In the genomic region with DNA sequence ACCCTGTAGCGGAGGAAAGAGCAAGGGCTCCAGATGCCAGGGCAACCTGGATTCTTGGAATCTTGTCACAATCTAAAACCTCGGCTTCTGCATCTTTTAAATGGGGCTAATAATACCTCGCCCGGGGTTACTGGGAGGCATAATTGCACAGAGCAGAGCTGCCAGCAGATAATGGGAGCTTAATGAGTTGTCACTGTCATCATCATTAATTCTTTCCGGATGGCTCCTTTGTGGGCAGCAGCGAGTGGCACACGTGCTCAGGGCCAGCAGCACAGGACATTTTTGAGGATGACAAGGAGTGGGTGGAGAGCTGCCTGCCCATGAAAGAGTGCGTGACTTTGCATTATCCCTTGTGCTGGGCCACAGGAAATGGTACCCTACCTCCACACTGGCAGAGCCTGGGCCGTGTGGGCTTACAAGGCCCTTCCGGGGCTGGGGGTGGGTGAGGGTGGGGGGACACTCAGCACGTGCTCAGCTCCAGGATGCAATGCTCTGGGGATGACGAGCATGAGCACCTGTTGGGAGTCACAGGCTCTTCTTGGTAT, we compare ENCODE assay signal across 1 cellular context.
TF ChIP-seq lines count a peak whose summit lies in the region.

No MANE protein-coding gene starts in this region.

TF ChIP-seq in H1, 55 proteins besides CTCF, POLR2A, EP300 and RAD21 (continued from another document):
- TF ChIP-seq RFX5 (IDR thresholded peaks at IDR 0.05; ENCODE audit: borderline replicate concordance, low read depth, low read length) (no peak), POU5F1 (IDR thresholded peaks at IDR 0.05; ENCODE audit: low read depth, low read length) (no peak), SIN3A (conservative IDR thresholded peaks at IDR 0.05 in 1 of 2, IDR thresholded peaks at IDR 0.05 in 1 of 2; ENCODE audit: low read depth in 1 of 2, low read length in 2 of 2) (no peak), HDAC6 (IDR thresholded peaks at IDR 0.05; ENCODE audit: low read depth, low read length) (no peak), BCL11A (IDR thresholded peaks at IDR 0.05; ENCODE audit: low read depth in 2 of 2, low read length in 2 of 2) (no peak), CHD2 (IDR thresholded peaks at IDR 0.05; ENCODE audit: low read length) (no peak), CTBP2 (IDR thresholded peaks at IDR 0.05; ENCODE audit: borderline replicate concordance, insufficient read depth, insufficient read length, low read length) (no peak), GABPA (IDR thresholded peaks at IDR 0.05; ENCODE audit: borderline replicate concordance, insufficient read depth, low read length) (no peak), SAP30 (IDR thresholded peaks at IDR 0.05; ENCODE audit: insufficient read depth, insufficient replicate concordance, low read length) (no peak), JUND (IDR thresholded peaks at IDR 0.05; ENCODE audit: low read length) (no peak)
- TF ChIP-seq, protein P1, sequence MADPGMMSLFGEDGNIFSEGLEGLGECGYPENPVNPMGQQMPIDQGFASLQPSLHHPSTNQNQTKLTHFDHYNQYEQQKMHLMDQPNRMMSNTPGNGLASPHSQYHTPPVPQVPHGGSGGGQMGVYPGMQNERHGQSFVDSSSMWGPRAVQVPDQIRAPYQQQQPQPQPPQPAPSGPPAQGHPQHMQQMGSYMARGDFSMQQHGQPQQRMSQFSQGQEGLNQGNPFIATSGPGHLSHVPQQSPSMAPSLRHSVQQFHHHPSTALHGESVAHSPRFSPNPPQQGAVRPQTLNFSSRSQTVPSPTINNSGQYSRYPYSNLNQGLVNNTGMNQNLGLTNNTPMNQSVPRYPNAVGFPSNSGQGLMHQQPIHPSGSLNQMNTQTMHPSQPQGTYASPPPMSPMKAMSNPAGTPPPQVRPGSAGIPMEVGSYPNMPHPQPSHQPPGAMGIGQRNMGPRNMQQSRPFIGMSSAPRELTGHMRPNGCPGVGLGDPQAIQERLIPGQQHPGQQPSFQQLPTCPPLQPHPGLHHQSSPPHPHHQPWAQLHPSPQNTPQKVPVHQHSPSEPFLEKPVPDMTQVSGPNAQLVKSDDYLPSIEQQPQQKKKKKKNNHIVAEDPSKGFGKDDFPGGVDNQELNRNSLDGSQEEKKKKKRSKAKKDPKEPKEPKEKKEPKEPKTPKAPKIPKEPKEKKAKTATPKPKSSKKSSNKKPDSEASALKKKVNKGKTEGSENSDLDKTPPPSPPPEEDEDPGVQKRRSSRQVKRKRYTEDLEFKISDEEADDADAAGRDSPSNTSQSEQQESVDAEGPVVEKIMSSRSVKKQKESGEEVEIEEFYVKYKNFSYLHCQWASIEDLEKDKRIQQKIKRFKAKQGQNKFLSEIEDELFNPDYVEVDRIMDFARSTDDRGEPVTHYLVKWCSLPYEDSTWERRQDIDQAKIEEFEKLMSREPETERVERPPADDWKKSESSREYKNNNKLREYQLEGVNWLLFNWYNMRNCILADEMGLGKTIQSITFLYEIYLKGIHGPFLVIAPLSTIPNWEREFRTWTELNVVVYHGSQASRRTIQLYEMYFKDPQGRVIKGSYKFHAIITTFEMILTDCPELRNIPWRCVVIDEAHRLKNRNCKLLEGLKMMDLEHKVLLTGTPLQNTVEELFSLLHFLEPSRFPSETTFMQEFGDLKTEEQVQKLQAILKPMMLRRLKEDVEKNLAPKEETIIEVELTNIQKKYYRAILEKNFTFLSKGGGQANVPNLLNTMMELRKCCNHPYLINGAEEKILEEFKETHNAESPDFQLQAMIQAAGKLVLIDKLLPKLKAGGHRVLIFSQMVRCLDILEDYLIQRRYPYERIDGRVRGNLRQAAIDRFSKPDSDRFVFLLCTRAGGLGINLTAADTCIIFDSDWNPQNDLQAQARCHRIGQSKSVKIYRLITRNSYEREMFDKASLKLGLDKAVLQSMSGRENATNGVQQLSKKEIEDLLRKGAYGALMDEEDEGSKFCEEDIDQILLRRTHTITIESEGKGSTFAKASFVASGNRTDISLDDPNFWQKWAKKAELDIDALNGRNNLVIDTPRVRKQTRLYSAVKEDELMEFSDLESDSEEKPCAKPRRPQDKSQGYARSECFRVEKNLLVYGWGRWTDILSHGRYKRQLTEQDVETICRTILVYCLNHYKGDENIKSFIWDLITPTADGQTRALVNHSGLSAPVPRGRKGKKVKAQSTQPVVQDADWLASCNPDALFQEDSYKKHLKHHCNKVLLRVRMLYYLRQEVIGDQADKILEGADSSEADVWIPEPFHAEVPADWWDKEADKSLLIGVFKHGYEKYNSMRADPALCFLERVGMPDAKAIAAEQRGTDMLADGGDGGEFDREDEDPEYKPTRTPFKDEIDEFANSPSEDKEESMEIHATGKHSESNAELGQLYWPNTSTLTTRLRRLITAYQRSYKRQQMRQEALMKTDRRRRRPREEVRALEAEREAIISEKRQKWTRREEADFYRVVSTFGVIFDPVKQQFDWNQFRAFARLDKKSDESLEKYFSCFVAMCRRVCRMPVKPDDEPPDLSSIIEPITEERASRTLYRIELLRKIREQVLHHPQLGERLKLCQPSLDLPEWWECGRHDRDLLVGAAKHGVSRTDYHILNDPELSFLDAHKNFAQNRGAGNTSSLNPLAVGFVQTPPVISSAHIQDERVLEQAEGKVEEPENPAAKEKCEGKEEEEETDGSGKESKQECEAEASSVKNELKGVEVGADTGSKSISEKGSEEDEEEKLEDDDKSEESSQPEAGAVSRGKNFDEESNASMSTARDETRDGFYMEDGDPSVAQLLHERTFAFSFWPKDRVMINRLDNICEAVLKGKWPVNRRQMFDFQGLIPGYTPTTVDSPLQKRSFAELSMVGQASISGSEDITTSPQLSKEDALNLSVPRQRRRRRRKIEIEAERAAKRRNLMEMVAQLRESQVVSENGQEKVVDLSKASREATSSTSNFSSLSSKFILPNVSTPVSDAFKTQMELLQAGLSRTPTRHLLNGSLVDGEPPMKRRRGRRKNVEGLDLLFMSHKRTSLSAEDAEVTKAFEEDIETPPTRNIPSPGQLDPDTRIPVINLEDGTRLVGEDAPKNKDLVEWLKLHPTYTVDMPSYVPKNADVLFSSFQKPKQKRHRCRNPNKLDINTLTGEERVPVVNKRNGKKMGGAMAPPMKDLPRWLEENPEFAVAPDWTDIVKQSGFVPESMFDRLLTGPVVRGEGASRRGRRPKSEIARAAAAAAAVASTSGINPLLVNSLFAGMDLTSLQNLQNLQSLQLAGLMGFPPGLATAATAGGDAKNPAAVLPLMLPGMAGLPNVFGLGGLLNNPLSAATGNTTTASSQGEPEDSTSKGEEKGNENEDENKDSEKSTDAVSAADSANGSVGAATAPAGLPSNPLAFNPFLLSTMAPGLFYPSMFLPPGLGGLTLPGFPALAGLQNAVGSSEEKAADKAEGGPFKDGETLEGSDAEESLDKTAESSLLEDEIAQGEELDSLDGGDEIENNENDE (IDR thresholded peaks at IDR 0.05; ENCODE audit: insufficient replicate concordance, low read length), result no peak
- TF ChIP-seq, protein P2, sequence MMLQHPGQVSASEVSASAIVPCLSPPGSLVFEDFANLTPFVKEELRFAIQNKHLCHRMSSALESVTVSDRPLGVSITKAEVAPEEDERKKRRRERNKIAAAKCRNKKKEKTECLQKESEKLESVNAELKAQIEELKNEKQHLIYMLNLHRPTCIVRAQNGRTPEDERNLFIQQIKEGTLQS (IDR thresholded peaks at IDR 0.05; ENCODE audit: insufficient read depth, low read depth, low read length), result no peak
- TF ChIP-seq, protein P3, sequence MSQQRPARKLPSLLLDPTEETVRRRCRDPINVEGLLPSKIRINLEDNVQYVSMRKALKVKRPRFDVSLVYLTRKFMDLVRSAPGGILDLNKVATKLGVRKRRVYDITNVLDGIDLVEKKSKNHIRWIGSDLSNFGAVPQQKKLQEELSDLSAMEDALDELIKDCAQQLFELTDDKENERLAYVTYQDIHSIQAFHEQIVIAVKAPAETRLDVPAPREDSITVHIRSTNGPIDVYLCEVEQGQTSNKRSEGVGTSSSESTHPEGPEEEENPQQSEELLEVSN (IDR thresholded peaks at IDR 0.05), result no peak
